In genomic region chr9:106969696-106970095, GRCh38 we compare ENCODE assay signal across 19 cellular contexts.
A peak's percentile ranks its signal among the peaks of the same experiment; 100 is the strongest.
DNase-seq lines count a peak whose midpoint lies in the region; ATAC-seq lines count a peak whose summit lies in the region.
"Had no signal": no experiment of that assay in that cellular context is flagged by ENCODE, and none has a peak within 500 bp of the region (broad histone marks: within the 10 kb centered on the region; RNA-seq: fewer than 3 reads in every experiment).

No MANE protein-coding gene starts in this region.

- no peaks in the 10 kb centered on the region for H3K9me3 ChIP-seq in HAP-1
- no peaks in the 10 kb centered on the region for H3K9me3 ChIP-seq in iPS-20b (ENCODE audit: insufficient read depth, low read depth, low read length)
- H3K9me3 ChIP-seq: ascending aorta, colonic mucosa, ovary, testis had no signal

- in situ Hi-C loops in HAP-1 (cut with MboI; ENCODE audit: low sequenced_read_pairs): no loop called here

- H3K4me1 ChIP-seq in HAP-1 (peaks cover 22% of the 10 kb centered on the region), iPS-20b (ENCODE audit: insufficient read depth, low read length) (peaks cover 41% of the 10 kb centered on the region)
- H3K4me1 ChIP-seq: ascending aorta, colonic mucosa, testis had no signal

- peak; percentile 8 for DNase-seq in COLO668 (lab: John Stamatoyannopoulos, UW; ENCODE audit: unreplicated experiment)
- DNase-seq in HAP-1 (ENCODE audit: low spot score in 2 of 2): peak; percentile 20 to 26
- DNase-seq in caudate nucleus (lab: John Stamatoyannopoulos, UW): no peak
- no peak for DNase-seq in NCI-H1048 (lab: John Stamatoyannopoulos, UW)
- DNase-seq in cerebellum (ENCODE audit: low spot score): no peak
- no peak for DNase-seq in NCI-H1092 treated with DMSO at 0.1 percent for 48 hours (lab: John Stamatoyannopoulos, UW)
- DNase-seq: activated CD4-positive, alpha-beta T cell treated with anti-CD3 and anti-CD28 coated beads for 36 hours; activated T-cell treated with anti-CD3 and anti-CD28 coated beads, Interleukin-2, amount 50 U/mL, for 72 hours; colonic mucosa; islet precursor cell; NCI-H1436 treated with DMSO at 0.1 percent for 48 hours; ovary; right cardiac atrium; testis had no signal

- no peak for ATAC-seq in HG02588 (IDR thresholded peaks at IDR 0.05; ENCODE audit: unreplicated experiment)
- ATAC-seq: activated CD4-positive, alpha-beta T cell treated with anti-CD3 and anti-CD28 coated beads for 36 hours; activated T-cell treated with anti-CD3 and anti-CD28 coated beads, Interleukin-2, amount 50 U/mL, for 72 hours had no signal

- H3K9ac ChIP-seq in iPS-20b (ENCODE audit: low read depth, low read length): peak overlapping the region; percentile 23; the same call in 1 of the 2 replicates

- no peak overlapping the region for H3K4me3 ChIP-seq in HAP-1
- H3K4me3 ChIP-seq in iPS-20b (ENCODE audit: low read length): peak overlapping the region; percentile 10; the same call in 1 of the 2 replicates
- H3K4me3 ChIP-seq: ascending aorta, colonic mucosa, hepatocyte, ovary, testis had no signal

- H3K36me3 ChIP-seq in HAP-1 (replicated peaks) (peaks cover 26% of the 10 kb centered on the region), iPS-20b (ENCODE audit: insufficient read depth, low read depth, low read length) (peaks cover 73% of the 10 kb centered on the region)
- H3K36me3 ChIP-seq: colonic mucosa, ovary had no signal

- H3K27ac ChIP-seq in caudate nucleus (ENCODE audit: low read depth, low read length) (peak overlapping the region; percentile 73), iPS-20b (ENCODE audit: low read length) (no peak overlapping the region)
- H3K27ac ChIP-seq: ascending aorta, C4-2B, colonic mucosa, hepatocyte, ovary, testis had no signal

- H3K27me3 ChIP-seq in HAP-1 (ENCODE audit: low read depth) (no peaks in the 10 kb centered on the region), iPS-20b (ENCODE audit: insufficient read depth, low read length) (no peaks in the 10 kb centered on the region)
- H3K27me3 ChIP-seq: ascending aorta, colonic mucosa, hepatocyte, ovary, testis had no signal

Comparison
In these comparisons a context has a peak if more than half of its experiments do, and no peak if none do; other contexts are left out.
1. DNase-seq: peak in COLO668 (single experiment) and HAP-1 (2 of 2); none in caudate nucleus (0 of 61), NCI-H1048 (single experiment), cerebellum (single experiment) and NCI-H1092 treated with DMSO at 0.1 percent for 48 hours (single experiment).